Comparison of ENCODE assay signal across 1 cellular context in the genomic region with DNA sequence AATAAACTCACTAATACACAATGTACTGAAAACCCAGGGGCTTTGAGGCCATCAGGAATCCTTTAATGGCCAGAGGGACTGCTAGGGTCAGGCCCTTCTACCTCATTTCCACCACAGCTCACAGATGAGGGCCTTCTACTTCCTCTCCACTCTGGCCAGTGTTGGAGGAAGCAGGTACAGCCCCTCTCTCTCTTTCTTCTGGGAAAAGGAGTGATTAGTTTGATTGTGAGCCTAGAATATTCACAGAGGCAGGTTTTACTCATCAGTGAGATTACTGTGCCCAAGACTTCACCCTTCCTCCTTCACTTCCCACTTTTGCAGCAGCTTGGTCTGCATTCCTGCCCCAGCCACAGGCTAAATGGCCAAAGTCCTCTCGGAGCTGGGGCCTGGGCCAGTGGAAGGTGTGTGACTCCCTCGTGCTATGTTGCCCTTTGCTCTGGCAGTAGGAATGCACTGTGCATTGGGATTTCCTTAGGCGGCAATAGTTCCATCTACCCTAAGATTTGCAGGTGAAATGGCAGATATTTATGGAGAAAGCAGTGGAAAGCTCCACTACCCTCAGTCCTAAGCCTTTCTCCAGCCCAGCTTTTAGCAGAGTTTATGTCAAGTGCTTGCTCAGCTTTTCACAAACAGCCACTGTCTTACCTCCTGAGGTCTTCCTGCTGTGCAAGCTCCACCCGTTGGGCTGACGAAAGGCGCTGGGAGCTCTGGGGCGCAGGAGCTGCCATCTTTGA.
TF ChIP-seq lines count a peak whose summit lies in the region.

No MANE protein-coding gene starts in this region.

TF ChIP-seq in HepG2, 621 proteins besides CTCF, POLR2A, EP300 and RAD21 (continued from another document and continues in another):
- TF ChIP-seq BCLAF1 (IDR thresholded peaks at IDR 0.05) (no peak), ZC3H13 (CRISPR knock-in tag; IDR thresholded peaks at IDR 0.05) (no peak), ZNF512 (CRISPR knock-in tag; IDR thresholded peaks at IDR 0.05) (no peak), FOSL2 (CRISPR knock-in tag; IDR thresholded peaks at IDR 0.05) (peak; percentile 73; the same call in 1 of the 2 replicates), FOXO1 (CRISPR knock-in tag; IDR thresholded peaks at IDR 0.05) (peak; percentile 75; the same call in 1 of the 2 replicates), ETV6 (CRISPR knock-in tag; conservative IDR thresholded peaks at IDR 0.05) (peak; percentile 92; the same call in 1 of the 2 replicates), KLF15 (CRISPR knock-in tag; IDR thresholded peaks at IDR 0.05; ENCODE audit: borderline replicate concordance) (no peak), ZNF737 (CRISPR knock-in tag; IDR thresholded peaks at IDR 0.05; ENCODE audit: borderline replicate concordance) (no peak), JUN (CRISPR knock-in tag; IDR thresholded peaks at IDR 0.05) (peak; percentile 85; the same call in 1 of the 2 replicates), ZNF432 (CRISPR knock-in tag; IDR thresholded peaks at IDR 0.05; ENCODE audit: borderline replicate concordance) (no peak), LRRFIP1 (CRISPR knock-in tag; conservative IDR thresholded peaks at IDR 0.05) (no peak), PLSCR1 (CRISPR knock-in tag; IDR thresholded peaks at IDR 0.05; ENCODE audit: borderline replicate concordance) (no peak), RFXANK (CRISPR knock-in tag; IDR thresholded peaks at IDR 0.05) (no peak), ARNTL (CRISPR knock-in tag; IDR thresholded peaks at IDR 0.05) (peak; percentile 89), CENPX (CRISPR knock-in tag; IDR thresholded peaks at IDR 0.05) (no peak), ERF (CRISPR knock-in tag; IDR thresholded peaks at IDR 0.05) (peak; percentile 93), SPEN (CRISPR knock-in tag; IDR thresholded peaks at IDR 0.05; ENCODE audit: low read depth) (peak; percentile 43; the same call in 1 of the 2 replicates), STAG1 (CRISPR knock-in tag; IDR thresholded peaks at IDR 0.05) (no peak), CREM (IDR thresholded peaks at IDR 0.05) (no peak; the same call in none of the 2 replicates), CREM (CRISPR knock-in tag; IDR thresholded peaks at IDR 0.05) (no peak), ZNF605 (CRISPR knock-in tag; IDR thresholded peaks at IDR 0.05) (peak; percentile 89), ZNF264 (CRISPR knock-in tag; IDR thresholded peaks at IDR 0.05) (0 out of 2 replicates have a peak, but pooled peaks have one; percentile 65), USF2 (IDR thresholded peaks at IDR 0.05; ENCODE audit: low read depth, low read length) (no peak), USF2 (CRISPR knock-in tag; IDR thresholded peaks at IDR 0.05; ENCODE audit: borderline replicate concordance) (no peak; the same call in 1 of the 2 replicates), JDP2 (CRISPR knock-in tag; IDR thresholded peaks at IDR 0.05; ENCODE audit: borderline replicate concordance) (no peak), MTF1 (CRISPR knock-in tag; IDR thresholded peaks at IDR 0.05) (no peak), NONO (IDR thresholded peaks at IDR 0.05) (no peak), NONO (CRISPR knock-in tag; conservative IDR thresholded peaks at IDR 0.05) (peak; percentile 95), ZBTB7A (CRISPR knock-in tag; IDR thresholded peaks at IDR 0.05) (peak; percentile 61; the same call in 1 of the 2 replicates)
- TF ChIP-seq, protein P1, sequence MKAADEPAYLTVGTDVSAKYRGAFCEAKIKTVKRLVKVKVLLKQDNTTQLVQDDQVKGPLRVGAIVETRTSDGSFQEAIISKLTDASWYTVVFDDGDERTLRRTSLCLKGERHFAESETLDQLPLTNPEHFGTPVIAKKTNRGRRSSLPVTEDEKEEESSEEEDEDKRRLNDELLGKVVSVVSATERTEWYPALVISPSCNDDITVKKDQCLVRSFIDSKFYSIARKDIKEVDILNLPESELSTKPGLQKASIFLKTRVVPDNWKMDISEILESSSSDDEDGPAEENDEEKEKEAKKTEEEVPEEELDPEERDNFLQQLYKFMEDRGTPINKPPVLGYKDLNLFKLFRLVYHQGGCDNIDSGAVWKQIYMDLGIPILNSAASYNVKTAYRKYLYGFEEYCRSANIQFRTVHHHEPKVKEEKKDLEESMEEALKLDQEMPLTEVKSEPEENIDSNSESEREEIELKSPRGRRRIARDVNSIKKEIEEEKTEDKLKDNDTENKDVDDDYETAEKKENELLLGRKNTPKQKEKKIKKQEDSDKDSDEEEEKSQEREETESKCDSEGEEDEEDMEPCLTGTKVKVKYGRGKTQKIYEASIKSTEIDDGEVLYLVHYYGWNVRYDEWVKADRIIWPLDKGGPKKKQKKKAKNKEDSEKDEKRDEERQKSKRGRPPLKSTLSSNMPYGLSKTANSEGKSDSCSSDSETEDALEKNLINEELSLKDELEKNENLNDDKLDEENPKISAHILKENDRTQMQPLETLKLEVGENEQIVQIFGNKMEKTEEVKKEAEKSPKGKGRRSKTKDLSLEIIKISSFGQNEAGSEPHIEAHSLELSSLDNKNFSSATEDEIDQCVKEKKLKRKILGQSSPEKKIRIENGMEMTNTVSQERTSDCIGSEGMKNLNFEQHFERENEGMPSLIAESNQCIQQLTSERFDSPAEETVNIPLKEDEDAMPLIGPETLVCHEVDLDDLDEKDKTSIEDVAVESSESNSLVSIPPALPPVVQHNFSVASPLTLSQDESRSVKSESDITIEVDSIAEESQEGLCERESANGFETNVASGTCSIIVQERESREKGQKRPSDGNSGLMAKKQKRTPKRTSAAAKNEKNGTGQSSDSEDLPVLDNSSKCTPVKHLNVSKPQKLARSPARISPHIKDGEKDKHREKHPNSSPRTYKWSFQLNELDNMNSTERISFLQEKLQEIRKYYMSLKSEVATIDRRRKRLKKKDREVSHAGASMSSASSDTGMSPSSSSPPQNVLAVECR (CRISPR knock-in tag; IDR thresholded peaks at IDR 0.05; ENCODE audit: borderline replicate concordance), result peak; percentile 64; the same call in 1 of the 2 replicates
- TF ChIP-seq, protein P2, sequence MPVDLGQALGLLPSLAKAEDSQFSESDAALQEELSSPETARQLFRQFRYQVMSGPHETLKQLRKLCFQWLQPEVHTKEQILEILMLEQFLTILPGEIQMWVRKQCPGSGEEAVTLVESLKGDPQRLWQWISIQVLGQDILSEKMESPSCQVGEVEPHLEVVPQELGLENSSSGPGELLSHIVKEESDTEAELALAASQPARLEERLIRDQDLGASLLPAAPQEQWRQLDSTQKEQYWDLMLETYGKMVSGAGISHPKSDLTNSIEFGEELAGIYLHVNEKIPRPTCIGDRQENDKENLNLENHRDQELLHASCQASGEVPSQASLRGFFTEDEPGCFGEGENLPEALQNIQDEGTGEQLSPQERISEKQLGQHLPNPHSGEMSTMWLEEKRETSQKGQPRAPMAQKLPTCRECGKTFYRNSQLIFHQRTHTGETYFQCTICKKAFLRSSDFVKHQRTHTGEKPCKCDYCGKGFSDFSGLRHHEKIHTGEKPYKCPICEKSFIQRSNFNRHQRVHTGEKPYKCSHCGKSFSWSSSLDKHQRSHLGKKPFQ (CRISPR knock-in tag; IDR thresholded peaks at IDR 0.05; ENCODE audit: insufficient replicate concordance), result peak; percentile 92
- TF ChIP-seq, protein P3, sequence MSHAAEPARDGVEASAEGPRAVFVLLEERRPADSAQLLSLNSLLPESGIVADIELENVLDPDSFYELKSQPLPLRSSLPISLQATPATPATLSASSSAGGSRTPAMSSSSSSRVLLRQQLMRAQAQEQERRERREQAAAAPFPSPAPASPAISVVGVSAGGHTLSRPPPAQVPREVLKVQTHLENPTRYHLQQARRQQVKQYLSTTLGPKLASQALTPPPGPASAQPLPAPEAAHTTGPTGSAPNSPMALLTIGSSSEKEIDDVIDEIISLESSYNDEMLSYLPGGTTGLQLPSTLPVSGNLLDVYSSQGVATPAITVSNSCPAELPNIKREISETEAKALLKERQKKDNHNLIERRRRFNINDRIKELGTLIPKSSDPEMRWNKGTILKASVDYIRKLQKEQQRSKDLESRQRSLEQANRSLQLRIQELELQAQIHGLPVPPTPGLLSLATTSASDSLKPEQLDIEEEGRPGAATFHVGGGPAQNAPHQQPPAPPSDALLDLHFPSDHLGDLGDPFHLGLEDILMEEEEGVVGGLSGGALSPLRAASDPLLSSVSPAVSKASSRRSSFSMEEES (CRISPR knock-in tag; IDR thresholded peaks at IDR 0.05), result peak; percentile 89
- TF ChIP-seq, protein P4, sequence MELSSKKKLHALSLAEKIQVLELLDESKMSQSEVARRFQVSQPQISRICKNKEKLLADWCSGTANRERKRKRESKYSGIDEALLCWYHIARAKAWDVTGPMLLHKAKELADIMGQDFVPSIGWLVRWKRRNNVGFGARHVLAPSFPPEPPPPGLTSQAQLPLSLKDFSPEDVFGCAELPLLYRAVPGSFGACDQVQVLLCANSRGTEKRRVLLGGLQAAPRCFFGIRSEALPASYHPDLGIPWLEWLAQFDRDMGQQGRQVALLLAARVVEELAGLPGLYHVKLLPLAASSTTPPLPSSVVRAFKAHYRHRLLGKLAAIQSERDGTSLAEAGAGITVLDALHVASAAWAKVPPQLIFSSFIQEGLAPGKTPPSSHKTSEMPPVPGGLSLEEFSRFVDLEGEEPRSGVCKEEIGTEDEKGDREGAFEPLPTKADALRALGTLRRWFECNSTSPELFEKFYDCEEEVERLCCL (CRISPR knock-in tag; IDR thresholded peaks at IDR 0.05; ENCODE audit: borderline replicate concordance), result no peak
- TF ChIP-seq, protein P5, sequence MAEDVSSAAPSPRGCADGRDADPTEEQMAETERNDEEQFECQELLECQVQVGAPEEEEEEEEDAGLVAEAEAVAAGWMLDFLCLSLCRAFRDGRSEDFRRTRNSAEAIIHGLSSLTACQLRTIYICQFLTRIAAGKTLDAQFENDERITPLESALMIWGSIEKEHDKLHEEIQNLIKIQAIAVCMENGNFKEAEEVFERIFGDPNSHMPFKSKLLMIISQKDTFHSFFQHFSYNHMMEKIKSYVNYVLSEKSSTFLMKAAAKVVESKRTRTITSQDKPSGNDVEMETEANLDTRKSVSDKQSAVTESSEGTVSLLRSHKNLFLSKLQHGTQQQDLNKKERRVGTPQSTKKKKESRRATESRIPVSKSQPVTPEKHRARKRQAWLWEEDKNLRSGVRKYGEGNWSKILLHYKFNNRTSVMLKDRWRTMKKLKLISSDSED (CRISPR knock-in tag; IDR thresholded peaks at IDR 0.05), result no peak
